Comparison of ENCODE assay signal across 1 cellular context in the genomic region with DNA sequence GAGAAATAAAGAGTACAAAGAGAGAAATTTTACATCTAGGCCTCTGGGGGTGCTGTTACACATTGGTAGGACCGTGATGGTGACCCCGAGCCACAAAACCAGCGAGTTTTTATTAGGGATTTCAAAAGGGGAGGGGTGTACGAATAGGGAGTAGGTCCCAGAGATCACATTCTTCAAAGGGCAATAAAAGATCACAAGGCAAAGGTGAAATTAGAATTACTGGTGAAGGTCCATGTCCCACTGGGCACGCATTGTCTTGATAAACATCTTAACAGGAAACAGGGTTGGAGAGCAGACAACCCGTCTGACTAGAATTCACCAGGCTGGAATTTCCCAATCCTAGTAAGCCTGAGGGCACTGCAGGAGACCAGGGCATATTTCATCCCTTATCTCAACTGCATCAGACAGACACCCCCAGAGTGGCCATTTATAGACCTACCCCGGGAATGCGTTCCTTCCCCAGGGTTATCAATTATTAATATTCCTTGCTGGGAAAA.
A peak's percentile ranks its signal among the peaks of the same experiment; 100 is the strongest.
TF ChIP-seq lines count a peak whose summit lies in the region.

No MANE protein-coding gene starts in this region.

TF ChIP-seq in K562, 482 proteins besides CTCF, POLR2A, EP300 and RAD21:
- TF ChIP-seq SP1 (CRISPR knock-in tag; IDR thresholded peaks at IDR 0.05), result peak; percentile 43; the same call in 1 of the 2 replicates
- TF ChIP-seq CBX5 (IDR thresholded peaks at IDR 0.05; ENCODE audit: borderline replicate concordance, low read depth), result peak; percentile 97
- no peak for TF ChIP-seq ATF1 (CRISPR knock-in tag; IDR thresholded peaks at IDR 0.05)
- no peak for TF ChIP-seq ATF1 (tag; IDR thresholded peaks at IDR 0.05)
- TF ChIP-seq, protein P1, sequence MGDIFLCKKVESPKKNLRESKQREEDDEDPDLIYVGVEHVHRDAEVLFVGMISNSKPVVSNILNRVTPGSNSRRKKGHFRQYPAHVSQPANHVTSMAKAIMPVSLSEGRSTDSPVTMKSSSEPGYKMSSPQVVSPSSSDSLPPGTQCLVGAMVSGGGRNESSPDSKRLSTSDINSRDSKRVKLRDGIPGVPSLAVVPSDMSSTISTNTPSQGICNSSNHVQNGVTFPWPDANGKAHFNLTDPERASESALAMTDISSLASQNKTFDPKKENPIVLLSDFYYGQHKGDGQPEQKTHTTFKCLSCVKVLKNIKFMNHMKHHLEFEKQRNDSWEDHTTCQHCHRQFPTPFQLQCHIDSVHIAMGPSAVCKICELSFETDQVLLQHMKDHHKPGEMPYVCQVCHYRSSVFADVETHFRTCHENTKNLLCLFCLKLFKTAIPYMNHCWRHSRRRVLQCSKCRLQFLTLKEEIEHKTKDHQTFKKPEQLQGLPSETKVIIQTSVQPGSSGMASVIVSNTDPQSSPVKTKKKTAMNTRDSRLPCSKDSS (IDR thresholded peaks at IDR 0.05; ENCODE audit: low read depth, partially characterized antibody), result peak; percentile 94
- no peak for TF ChIP-seq SOX6 (IDR thresholded peaks at IDR 0.05)
- no peak for TF ChIP-seq EHMT2 (IDR thresholded peaks at IDR 0.05)
- TF ChIP-seq, protein P2, sequence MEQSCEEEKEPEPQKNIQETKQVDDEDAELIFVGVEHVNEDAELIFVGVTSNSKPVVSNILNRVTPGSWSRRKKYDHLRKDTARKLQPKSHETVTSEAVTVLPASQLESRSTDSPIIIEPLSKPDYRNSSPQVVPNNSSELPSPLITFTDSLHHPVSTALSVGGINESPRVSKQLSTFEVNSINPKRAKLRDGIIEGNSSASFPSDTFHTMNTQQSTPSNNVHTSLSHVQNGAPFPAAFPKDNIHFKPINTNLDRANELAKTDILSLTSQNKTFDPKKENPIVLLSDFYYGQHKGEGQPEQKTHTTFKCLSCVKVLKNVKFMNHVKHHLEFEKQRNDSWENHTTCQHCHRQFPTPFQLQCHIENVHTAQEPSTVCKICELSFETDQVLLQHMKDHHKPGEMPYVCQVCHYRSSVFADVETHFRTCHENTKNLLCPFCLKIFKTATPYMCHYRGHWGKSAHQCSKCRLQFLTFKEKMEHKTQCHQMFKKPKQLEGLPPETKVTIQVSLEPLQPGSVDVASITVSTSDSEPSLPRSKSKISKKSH (CRISPR knock-in tag; IDR thresholded peaks at IDR 0.05), result peak; percentile 85; the same call in 1 of the 2 replicates
- no peak for TF ChIP-seq ZNF277 (CRISPR knock-in tag; IDR thresholded peaks at IDR 0.05; ENCODE audit: borderline replicate concordance)
- no peak for TF ChIP-seq ZNF583 (CRISPR knock-in tag; IDR thresholded peaks at IDR 0.05)
- peak; percentile 51 to 68 for TF ChIP-seq TRIM24 (IDR thresholded peaks at IDR 0.05)
- no peak for TF ChIP-seq SMARCA4 (IDR thresholded peaks at IDR 0.05)
- TF ChIP-seq TRIM28 (IDR thresholded peaks at IDR 0.05), result peak; percentile 93
- peak; percentile 35 to 97 for TF ChIP-seq CBX3 (IDR thresholded peaks at IDR 0.05; ENCODE audit: borderline replicate concordance in 1 of 2, low read length in 2 of 2)
- TF ChIP-seq ZNF12 (CRISPR knock-in tag; IDR thresholded peaks at IDR 0.05), result no peak
- TF ChIP-seq FOXP4 (CRISPR knock-in tag; IDR thresholded peaks at IDR 0.05; ENCODE audit: borderline replicate concordance), result no peak
- 0 out of 2 replicates have a peak, but pooled peaks have one; percentile 21 for TF ChIP-seq ZFX (CRISPR knock-in tag; IDR thresholded peaks at IDR 0.05)
